ENCODE assay signal across 24 cellular contexts in the genomic region with DNA sequence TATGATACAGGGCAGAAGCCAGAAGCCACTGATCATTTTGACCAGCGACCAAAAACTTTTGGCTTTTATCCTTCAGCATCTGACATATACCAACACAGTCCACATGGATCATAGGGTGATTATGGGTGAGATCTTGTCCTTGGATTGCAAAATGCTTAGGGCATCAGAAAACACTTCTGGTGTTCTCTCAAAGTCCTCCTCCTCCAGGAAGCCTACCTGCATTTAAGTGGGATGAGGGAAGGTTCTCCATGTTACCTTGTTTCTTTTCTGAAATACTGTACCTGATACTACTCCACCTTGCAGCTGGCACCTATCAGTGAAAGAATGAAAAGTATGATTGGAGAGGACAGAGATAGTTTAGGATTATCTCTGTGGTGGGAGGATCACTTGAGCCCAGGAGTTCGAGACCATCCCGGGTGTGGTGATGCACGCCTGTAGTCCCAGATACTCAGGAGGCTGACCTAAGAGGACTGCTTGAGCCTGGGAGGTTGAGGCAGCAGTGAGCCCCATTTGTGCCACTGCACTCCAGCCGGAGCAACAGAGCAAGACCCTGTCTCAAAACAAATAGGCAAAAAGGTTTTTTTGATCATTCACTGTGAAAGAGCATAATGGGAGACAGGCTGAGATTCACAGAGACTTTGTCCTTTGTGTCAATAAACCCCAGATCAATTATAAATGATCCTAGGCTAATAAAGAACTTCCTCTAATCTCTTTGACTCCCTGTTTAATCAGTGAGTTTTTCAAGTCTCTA. TPM values are rescaled to one million over a fixed set of nuclear protein-coding genes. Genes with fewer than 3 reads are reported as not detected.
DNase-seq lines count a peak whose midpoint lies in the region; ATAC-seq, FAIRE-seq and TF ChIP-seq lines count a peak whose summit lies in the region.
"Had no signal": no experiment of that assay in that cellular context is flagged by ENCODE, and none has a peak within 500 bp of the region (broad histone marks: within the 10 kb centered on the region; RNA-seq: fewer than 3 reads in every experiment).

No MANE protein-coding gene starts in this region.

- H2AK5ac ChIP-seq in neuronal stem cell (ENCODE audit: low read depth, low read length): no peak overlapping the region

- no peak overlapping the region for H3K9ac ChIP-seq in neuronal stem cell (ENCODE audit: low read depth, low read length, poor library complexity)

- H2AFZ ChIP-seq in neuronal stem cell (ENCODE audit: low read length): no peak overlapping the region

- peaks cover 6 to 8% of the 10 kb centered on the region in 2 donors for H3K27me3 Mint-ChIP-seq in natural killer cell (ENCODE audit: low read depth in 2 of 2)
- peaks cover 0 to 6% of the 10 kb centered on the region in 2 donors for H3K27me3 Mint-ChIP-seq in natural killer cell treated with Interleukin-12 subunit alpha and Interleukin-12 subunit beta and Interleukin-15 and Interleukin-18, amount 100 ng/mL, for 72 hours

- peaks cover 20% of the 10 kb centered on the region in 2 donors for H3K4me1 Mint-ChIP-seq in natural killer cell
- peaks cover 16 to 18% of the 10 kb centered on the region in 2 donors for H3K4me1 Mint-ChIP-seq in natural killer cell treated with Interleukin-12 subunit alpha and Interleukin-12 subunit beta and Interleukin-15 and Interleukin-18, amount 100 ng/mL, for 72 hours (ENCODE audit: low read depth in 2 of 2)
- H3K4me1 Mint-ChIP-seq: CD4-positive, CD25-positive, alpha-beta regulatory T cell had no signal

- H3K9me3 ChIP-seq in right lobe of liver: no peaks in the 10 kb centered on the region
- peaks cover 0 to 3% of the 10 kb centered on the region in 2 donors for H3K9me3 ChIP-seq in neuronal stem cell (replicated peaks in 1 of 2; ENCODE audit: control insufficient read depth in 2 of 2, insufficient read depth in 1 of 2, low read depth in 1 of 2, low read length in 2 of 2)
- H3K9me3 ChIP-seq: HAP-1 had no signal

- no peak for TF ChIP-seq CTCF in natural killer cell (IDR thresholded peaks at IDR 0.05)
- no peak for TF ChIP-seq CTCF in right lobe of liver (IDR thresholded peaks at IDR 0.05)
- TF ChIP-seq CTCF in D721Med (IDR thresholded peaks at IDR 0.05; ENCODE audit: insufficient read depth, missing control alignments): no peak

- H2BK5ac ChIP-seq in neuronal stem cell (ENCODE audit: low read length): no peak overlapping the region

- H3K4me3 ChIP-seq in right lobe of liver (no peak overlapping the region), neuronal stem cell (ENCODE audit: low read length in 2 of 2) (no peak overlapping the region)
- H3K4me3 ChIP-seq: HAP-1 had no signal

- no peak overlapping the region for H4K8ac ChIP-seq in neuronal stem cell (ENCODE audit: low read depth, low read length)

- no peak for FAIRE-seq in D721Med (lab: Jason Lieb, UNC)
- FAIRE-seq: A204.1, GM12891, GM18507, H54 had no signal

- H3K36me3 ChIP-seq in right lobe of liver (no peaks in the 10 kb centered on the region), neuronal stem cell (replicated peaks in 1 of 2; ENCODE audit: control insufficient read depth in 2 of 2, insufficient read depth in 2 of 2, low read length in 2 of 2) (no peaks in the 10 kb centered on the region)
- H3K36me3 ChIP-seq: HAP-1 had no signal

- no peaks in the 10 kb centered on the region for H3K36me3 Mint-ChIP-seq in natural killer cell
- no peaks in the 10 kb centered on the region for H3K36me3 Mint-ChIP-seq in natural killer cell treated with Interleukin-12 subunit alpha and Interleukin-12 subunit beta and Interleukin-15 and Interleukin-18, amount 100 ng/mL, for 72 hours
- H3K36me3 Mint-ChIP-seq: CD4-positive, CD25-positive, alpha-beta regulatory T cell; CD8-positive, alpha-beta T cell had no signal

- H3K27ac Mint-ChIP-seq in natural killer cell: peak overlapping the region; percentile 45 to 82
- no peak overlapping the region for H3K27ac Mint-ChIP-seq in natural killer cell treated with Interleukin-12 subunit alpha and Interleukin-12 subunit beta and Interleukin-15 and Interleukin-18, amount 100 ng/mL, for 72 hours
- H3K27ac Mint-ChIP-seq: CD8-positive, alpha-beta T cell; HFFc6 had no signal

- no peak overlapping the region for H3K4me3 Mint-ChIP-seq in natural killer cell
- no peak overlapping the region for H3K4me3 Mint-ChIP-seq in natural killer cell treated with Interleukin-12 subunit alpha and Interleukin-12 subunit beta and Interleukin-15 and Interleukin-18, amount 100 ng/mL, for 72 hours
- H3K4me3 Mint-ChIP-seq: CD4-positive, CD25-positive, alpha-beta regulatory T cell; CD8-positive, alpha-beta T cell; HFFc6 had no signal

- no peak overlapping the region for H2BK15ac ChIP-seq in neuronal stem cell (ENCODE audit: low read length)

- ATAC-seq in natural killer cell: no peak
- no peak for ATAC-seq in natural killer cell treated with Interleukin-12 subunit alpha and Interleukin-12 subunit beta and Interleukin-15 and Interleukin-18, amount 100 ng/mL, for 72 hours
- ATAC-seq in left lobe of liver: peak; percentile 55
- ATAC-seq in right lobe of liver: peak in 3 of 4 donors; percentile 45 to 68 (median 57)
- ATAC-seq: CD8-positive, alpha-beta T cell had no signal

- no peak for TF ChIP-seq POLR2A in right lobe of liver (IDR thresholded peaks at IDR 0.05)

- H4K91ac ChIP-seq in neuronal stem cell (ENCODE audit: low read depth, low read length, poor library complexity): no peak overlapping the region

- no peaks in the 10 kb centered on the region for H3K9me3 Mint-ChIP-seq in natural killer cell
- H3K9me3 Mint-ChIP-seq in natural killer cell treated with Interleukin-12 subunit alpha and Interleukin-12 subunit beta and Interleukin-15 and Interleukin-18, amount 100 ng/mL, for 72 hours: no peaks in the 10 kb centered on the region
- H3K9me3 Mint-ChIP-seq: CD8-positive, alpha-beta T cell had no signal

- H3K27me3 ChIP-seq in right lobe of liver: no peaks in the 10 kb centered on the region
- peaks cover 0 to 14% (median 0%) of the 10 kb centered on the region in 3 experiments for H3K27me3 ChIP-seq in neuronal stem cell (ENCODE audit: control insufficient read depth in 3 of 3, insufficient read depth in 3 of 3, low read depth in 1 of 3, low read length in 3 of 3)

- no peak overlapping the region for H3K4me2 ChIP-seq in neuronal stem cell (ENCODE audit: insufficient read depth, low read length, poor library complexity, severe bottlenecking)

- H3K23ac ChIP-seq in neuronal stem cell (ENCODE audit: low read depth, low read length, poor library complexity): no peak overlapping the region

- H3K4me1 ChIP-seq in right lobe of liver: peaks cover 0 to 14% (median 0%) of the 10 kb centered on the region in 4 donors
- peaks cover 0 to 6% of the 10 kb centered on the region in 2 donors for H3K4me1 ChIP-seq in neuronal stem cell (ENCODE audit: control insufficient read depth in 2 of 2, insufficient read depth in 1 of 2, low read depth in 1 of 2, low read length in 2 of 2)

- H3K27ac ChIP-seq in right lobe of liver: no peak overlapping the region
- H3K27ac ChIP-seq in neuronal stem cell (replicated peaks; ENCODE audit: low read length): no peak overlapping the region
- H3K27ac ChIP-seq: 22Rv1, C4-2B had no signal

- H3K79me1 ChIP-seq in neuronal stem cell (ENCODE audit: low read depth, low read length): no peaks in the 10 kb centered on the region

- H3K14ac ChIP-seq in neuronal stem cell (ENCODE audit: low read length): no peak overlapping the region

- WGBS in right lobe of liver (ENCODE audit: insufficient coverage, low coverage, low lambda C conversion rate, missing lambda C conversion rate): 74% methylated on average over 5 of the region's 5 CpGs
- no CpG with 5 or more reads among the region's 5 CpGs for WGBS in neuronal stem cell (ENCODE audit: extremely low coverage in 2 of 2, insufficient read length in 2 of 2, insufficient replicate concordance in 1 of 2), 2 donors

- intact Hi-C loops in natural killer cell (cut with micrococcal nuclease) (no loop called here), right lobe of liver (cut with DNase I) (no loop called here)

- H3K18ac ChIP-seq in neuronal stem cell (ENCODE audit: low read length): no peak overlapping the region

- H3K4ac ChIP-seq in neuronal stem cell (ENCODE audit: low read length): no peak overlapping the region

- H2BK12ac ChIP-seq in neuronal stem cell (ENCODE audit: low read length): no peak overlapping the region

- DNase-seq in natural killer cell (no peak), left lobe of liver (ENCODE audit: low spot score) (no peak), right lobe of liver (no peak), T1000 (lab: John Stamatoyannopoulos, UW) (no peak), neuronal stem cell (ENCODE audit: low spot score) (no peak), D721Med (ENCODE audit: insufficient read length, low spot score) (no peak)
- no peak for DNase-seq in natural killer cell treated with Interleukin-12 subunit alpha and Interleukin-12 subunit beta and Interleukin-15 and Interleukin-18, amount 100 ng/mL, for 72 hours (ENCODE audit: low spot score)
- DNase-seq: ACHN; Caco-2; CD4-positive, CD25-positive, alpha-beta regulatory T cell; CD8-positive, alpha-beta T cell; DMS 273 treated with DMSO at 0.1 percent for 48 hours; DMS79; EL; GF-D8; GOT3; HFFc6 had no signal

- no peak overlapping the region for H2BK120ac ChIP-seq in neuronal stem cell (ENCODE audit: low read depth, low read length)

RNA-seq across cellular contexts. Expression of gene B4GALNT2, which starts 46.8 kb away (rescaled TPM):
- total RNA-seq in natural killer cell: under 1 TPM in 2 of 3 donors, not detected in 1; 0.05 TPM
- not detected for total RNA-seq in natural killer cell treated with Interleukin-12 subunit alpha and Interleukin-12 subunit beta and Interleukin-15 and Interleukin-18, amount 100 ng/mL, for 72 hours
- total RNA-seq in left lobe of liver: 0.03 TPM
- under 1 TPM in 2 of 6 experiments, not detected in 4; 0.04 to 0.05 TPM for total RNA-seq in right lobe of liver
- polyA plus RNA-seq in neuronal stem cell (2013, experiment 1 of 2): not detected
- not detected for polyA plus RNA-seq in neuronal stem cell (2013, experiment 2 of 2)
- total RNA-seq: CD4-positive, CD25-positive, alpha-beta regulatory T cell; HFFc6 had no signal
- polyA plus RNA-seq: CD4-positive, CD25-positive, alpha-beta regulatory T cell had no signal

Comparison
In these comparisons a context has a peak if more than half of its experiments do, and no peak if none do; other contexts are left out.
1. H3K27ac Mint-ChIP-seq: peak in natural killer cell (2 of 2); none in natural killer cell treated with Interleukin-12 subunit alpha and Interleukin-12 subunit beta and Interleukin-15 and Interleukin-18, amount 100 ng/mL, for 72 hours (0 of 2).
2. ATAC-seq: peak in left lobe of liver (single experiment) and right lobe of liver (3 of 4); none in natural killer cell (0 of 3) and natural killer cell treated with Interleukin-12 subunit alpha and Interleukin-12 subunit beta and Interleukin-15 and Interleukin-18, amount 100 ng/mL, for 72 hours (0 of 2).